Comparison of ENCODE assay signal across 13 cellular contexts in genomic region chr4:151854731-151855130, GRCh38.
A peak's percentile ranks its signal among the peaks of the same experiment; 100 is the strongest.
DNase-seq lines count a peak whose midpoint lies in the region; TF ChIP-seq lines count a peak whose summit lies in the region.
"Had no signal": no experiment of that assay in that cellular context is flagged by ENCODE, and none has a peak within 500 bp of the region (broad histone marks: within the 10 kb centered on the region; RNA-seq: fewer than 3 reads in every experiment).

No MANE protein-coding gene starts in this region.

- H3K36me3 ChIP-seq in left ventricle myocardium inferior (no peaks in the 10 kb centered on the region), prostate gland (no peaks in the 10 kb centered on the region)
- H3K36me3 ChIP-seq: SJSA1 had no signal

- 39% methylated on average over 1 of the region's 1 CpG for WGBS in prostate gland

- no peak overlapping the region for H3K4me3 ChIP-seq in cardiac fibroblast (replicated peaks in 1 of 2; ENCODE audit: low read depth in 2 of 2, low read length in 2 of 2)
- H3K4me3 ChIP-seq in left ventricle myocardium inferior, result no peak overlapping the region
- no peak overlapping the region for H3K4me3 ChIP-seq in prostate gland
- H3K4me3 ChIP-seq: SJSA1 had no signal

- peaks cover 4% of the 10 kb centered on the region for H3K9me3 ChIP-seq in left ventricle myocardium inferior (replicated peaks)
- no peaks in the 10 kb centered on the region for H3K9me3 ChIP-seq in prostate gland
- H3K9me3 ChIP-seq: SJSA1 had no signal

- no peak for TF ChIP-seq POLR2A in prostate gland (IDR thresholded peaks at IDR 0.05)

- H3K27ac ChIP-seq in left ventricle myocardium inferior (replicated peaks), result no peak overlapping the region
- H3K27ac ChIP-seq in prostate gland, result no peak overlapping the region
- H3K27ac ChIP-seq: SJSA1 had no signal

- TF ChIP-seq CTCF in cardiac fibroblast (IDR thresholded peaks at IDR 0.05; ENCODE audit: low read depth, low read length) (no peak), left ventricle myocardium inferior (IDR thresholded peaks at IDR 0.05; ENCODE audit: borderline replicate concordance) (no peak), prostate gland (IDR thresholded peaks at IDR 0.05) (no peak)

- H3K4me1 ChIP-seq in left ventricle myocardium inferior (no peaks in the 10 kb centered on the region), prostate gland (replicated peaks) (no peaks in the 10 kb centered on the region)
- H3K4me1 ChIP-seq: SJSA1 had no signal

- DNase-seq in Daoy (ENCODE audit: low read depth) (peak; percentile 5), LHCN-M2 (ENCODE audit: low read depth) (peak; percentile 53), cardiac fibroblast (ENCODE audit: low read depth in 2 of 2) (peak; percentile 20 to 44), iris pigment epithelial cell (ENCODE audit: low read depth) (peak; percentile 6), hepatic stellate cell (ENCODE audit: low spot score) (no peak), left ventricle myocardium inferior (no peak), prostate gland (ENCODE audit: low spot score) (no peak)
- no peak for DNase-seq in activated CD4-positive, CD25-positive, alpha-beta regulatory T cell (lab: John Stamatoyannopoulos, UW)
- DNase-seq: CD4-positive, CD25-positive, alpha-beta regulatory T cell; DND-41; NCI-H2029; NCI-H526 treated with DMSO at 0.1 percent for 48 hours had no signal

- H3K27me3 ChIP-seq in left ventricle myocardium inferior (ENCODE audit: low read depth) (no peaks in the 10 kb centered on the region), prostate gland (replicated peaks; ENCODE audit: insufficient read depth) (no peaks in the 10 kb centered on the region)
- H3K27me3 ChIP-seq: SJSA1 had no signal

- intact Hi-C loops in left ventricle myocardium inferior (cut with micrococcal nuclease), result no loop called here
- intact Hi-C loops in prostate gland (cut with DNase I), result no loop called here

Comparison
In these comparisons a context has a peak if more than half of its experiments do, and no peak if none do; other contexts are left out.
1. DNase-seq: peak in Daoy (single experiment), LHCN-M2 (single experiment), cardiac fibroblast (2 of 2) and iris pigment epithelial cell (single experiment); none in hepatic stellate cell (single experiment), left ventricle myocardium inferior (single experiment), activated CD4-positive, CD25-positive, alpha-beta regulatory T cell (0 of 4) and prostate gland (single experiment).